In genomic region chr7:111867348-111867931, GRCh38 we compare ENCODE assay signal across 22 cellular contexts.
"Had no signal": no experiment of that assay in that cellular context is flagged by ENCODE, and none has a peak within 500 bp of the region (broad histone marks: within the 10 kb centered on the region; RNA-seq: fewer than 3 reads in every experiment).

No MANE protein-coding gene starts in this region.

- H3K4me3 ChIP-seq: gastrocnemius medialis, heart left ventricle, lung, prostate gland, skin epidermis, thyroid gland, upper lobe of right lung had no signal

- H3K9me3 ChIP-seq: gastrocnemius medialis, heart left ventricle, prostate gland, thyroid gland, upper lobe of right lung had no signal

- ATAC-seq: activated T-cell treated with anti-CD3 and anti-CD28 coated beads, Interleukin-2, amount 50 U/mL, for 72 hours; left colon; naive thymus-derived CD8-positive, alpha-beta T cell; upper lobe of right lung had no signal

- H3K27me3 ChIP-seq: gastrocnemius medialis, heart left ventricle, thyroid gland, upper lobe of right lung had no signal

- H3K36me3 ChIP-seq: prostate gland, thyroid gland had no signal

- H3K27ac ChIP-seq: prostate gland, skin epidermis, thyroid gland, upper lobe of right lung had no signal

- H3K4me1 ChIP-seq: prostate gland, thyroid gland, upper lobe of right lung had no signal

- DNase-seq: activated CD4-positive, alpha-beta memory T cell treated with anti-CD3 and anti-CD28 coated beads for 36 hours; activated CD4-positive, alpha-beta T cell treated with anti-CD3 and anti-CD28 coated beads for 48 hours; activated effector memory CD4-positive, alpha-beta T cell treated with Interleukin-2 at 50 U/mL for 16 hours; activated naive CD4-positive, alpha-beta T cell treated with anti-CD3 and anti-CD28 coated beads for 36 hours; activated naive CD8-positive, alpha-beta T cell treated with anti-CD3 and anti-CD28 coated beads, Interleukin-2, amount 10 ng/mL, durations not matched to agents 7 days and 5 days; activated T-cell treated with anti-CD3 and anti-CD28 coated beads, Interleukin-2, amount 50 U/mL, for 72 hours; amygdala; effector CD8-positive, alpha-beta T cell; gastrocnemius medialis; heart left ventricle; islet precursor cell; left colon; naive thymus-derived CD8-positive, alpha-beta T cell; right cardiac atrium; stimulated activated CD4-positive, alpha-beta T cell treated with anti-CD3 and anti-CD28 coated beads, Interleukin-1b, Interleukin-23, amount 100 ng/mL, for 48 hours; substantia nigra; T1000; thyroid gland; upper lobe of right lung had no signal
